Comparison of ENCODE assay signal across 21 cellular contexts in genomic region chr13:25494708-25495411, GRCh38.
DNase-seq lines count a peak whose midpoint lies in the region; ATAC-seq and TF ChIP-seq lines count a peak whose summit lies in the region.
"Had no signal": no experiment of that assay in that cellular context is flagged by ENCODE, and none has a peak within 500 bp of the region (broad histone marks: within the 10 kb centered on the region; RNA-seq: fewer than 3 reads in every experiment).

No MANE protein-coding gene starts in this region.

- no peaks in the 10 kb centered on the region for H3K9me2 ChIP-seq in GM23338 (ENCODE audit: insufficient read depth)

- no peak overlapping the region for H3K27ac ChIP-seq in GM23338 (ENCODE audit: low read depth)
- no peak overlapping the region for H3K27ac ChIP-seq in ascending aorta
- H3K27ac ChIP-seq: right atrium auricular region, stomach had no signal

- peaks cover 19% of the 10 kb centered on the region for H3K4me1 Mint-ChIP-seq in GM23338
- H3K4me1 Mint-ChIP-seq: activated naive CD4-positive, alpha-beta T cell treated with anti-CD3 and anti-CD28 coated beads, Interleukin-2, amount 10 ng/mL, durations not matched to agents 7 days and 5 days; naive thymus-derived CD4-positive, alpha-beta T cell had no signal

- no peaks in the 10 kb centered on the region for H3K27me3 Mint-ChIP-seq in GM23338 (ENCODE audit: insufficient read depth, low read depth, poor library complexity)

- DNase-seq in GM23338 (ENCODE audit: low spot score) (no peak), NCI-H2029 treated with DMSO at 0.1 percent for 48 hours (lab: John Stamatoyannopoulos, UW) (peak; percentile 83), NCI-H748 treated with DMSO at 0.1 percent for 48 hours (lab: John Stamatoyannopoulos, UW) (peak; percentile 91), epithelial cell of proximal tubule (ENCODE audit: low read depth) (no peak), cortex of kidney (lab: John Stamatoyannopoulos, UW) (no peak), ascending aorta (ENCODE audit: low spot score in 2 of 2) (no peak), kidney tubule cell (ENCODE audit: low spot score) (no peak)
- DNase-seq: activated CD8-positive, alpha-beta T cell treated with anti-CD3 and anti-CD28 coated beads for 36 hours; activated naive CD4-positive, alpha-beta T cell treated with anti-CD3 and anti-CD28 coated beads, Interleukin-2, amount 10 ng/mL, durations not matched to agents 7 days and 5 days; activated T-cell treated with anti-CD3 and anti-CD28 coated beads, Interleukin-2, amount 50 U/mL, for 1 hour; AML-193; aorta; effector CD4-positive, alpha-beta T cell; naive thymus-derived CD4-positive, alpha-beta T cell; NCI-H2171; stomach; T-helper 9 cell had no signal

- H3K4me2 ChIP-seq in GM23338 = no peak overlapping the region

- H3K4me1 ChIP-seq in GM23338 (ENCODE audit: insufficient read depth) (no peaks in the 10 kb centered on the region), ascending aorta (no peaks in the 10 kb centered on the region)
- H3K4me1 ChIP-seq: right atrium auricular region, stomach had no signal

- H3K4me3 ChIP-seq in GM23338 (no peak overlapping the region), epithelial cell of proximal tubule (ENCODE audit: low read depth, low read length) (no peak overlapping the region), ascending aorta (no peak overlapping the region)
- H3K4me3 ChIP-seq: right atrium auricular region, stomach had no signal

- no peaks in the 10 kb centered on the region for H3K36me3 Mint-ChIP-seq in GM23338 (ENCODE audit: low read depth)
- H3K36me3 Mint-ChIP-seq: activated naive CD4-positive, alpha-beta T cell treated with anti-CD3 and anti-CD28 coated beads, Interleukin-2, amount 10 ng/mL, durations not matched to agents 7 days and 5 days; naive thymus-derived CD4-positive, alpha-beta T cell; type B pancreatic cell had no signal

- no peaks in the 10 kb centered on the region for H4K20me1 ChIP-seq in GM23338 (replicated peaks; ENCODE audit: insufficient read depth)

- no peaks in the 10 kb centered on the region for H3K79me2 ChIP-seq in GM23338 (replicated peaks; ENCODE audit: insufficient read depth)

- no peaks in the 10 kb centered on the region for H3F3A ChIP-seq in GM23338 (replicated peaks; ENCODE audit: low read depth)

- no peak overlapping the region for H2AFZ ChIP-seq in GM23338

- no peaks in the 10 kb centered on the region for H3K36me3 ChIP-seq in GM23338 (ENCODE audit: insufficient read depth)
- H3K36me3 ChIP-seq in ascending aorta = no peaks in the 10 kb centered on the region
- H3K36me3 ChIP-seq: right atrium auricular region, stomach had no signal

- no peaks in the 10 kb centered on the region for H3K27me3 ChIP-seq in GM23338 (ENCODE audit: insufficient read depth)
- no peaks in the 10 kb centered on the region for H3K27me3 ChIP-seq in ascending aorta
- H3K27me3 ChIP-seq: right atrium auricular region had no signal

- H3K4me3 Mint-ChIP-seq in GM23338 = no peak overlapping the region
- H3K4me3 Mint-ChIP-seq: activated CD8-positive, alpha-beta T cell treated with anti-CD3 and anti-CD28 coated beads for 36 hours; activated naive CD4-positive, alpha-beta T cell treated with anti-CD3 and anti-CD28 coated beads, Interleukin-2, amount 10 ng/mL, durations not matched to agents 7 days and 5 days; naive thymus-derived CD4-positive, alpha-beta T cell; type B pancreatic cell had no signal

- TF ChIP-seq CTCF in GM23338 (conservative IDR thresholded peaks at IDR 0.05; ENCODE audit: low read depth in 2 of 2) = 0 out of 4 replicates have a peak, but pooled peaks of 1 of the 2 experiments have one; percentile 8
- peak; percentile 8 for TF ChIP-seq CTCF in epithelial cell of proximal tubule (conservative IDR thresholded peaks at IDR 0.05; ENCODE audit: low read depth, low read length)
- TF ChIP-seq CTCF in ascending aorta (IDR thresholded peaks at IDR 0.05) = no peak

- H3K27ac Mint-ChIP-seq in GM23338 = no peak overlapping the region; the same call in 1 of the 2 replicates
- H3K27ac Mint-ChIP-seq: activated CD8-positive, alpha-beta T cell treated with anti-CD3 and anti-CD28 coated beads for 36 hours; activated naive CD4-positive, alpha-beta T cell treated with anti-CD3 and anti-CD28 coated beads, Interleukin-2, amount 10 ng/mL, durations not matched to agents 7 days and 5 days; naive thymus-derived CD4-positive, alpha-beta T cell; type B pancreatic cell had no signal

- H3K9me3 ChIP-seq in ascending aorta = no peaks in the 10 kb centered on the region
- H3K9me3 ChIP-seq: right atrium auricular region had no signal

- ATAC-seq in GM23338 = peak; percentile 33; the same call in 2 of the 3 replicates
- ATAC-seq: activated CD4-positive, CD25-positive, alpha-beta regulatory T cell treated with anti-CD3 and anti-CD28 coated beads, Interleukin-2, amount 50 U/mL, for 24 hours; activated CD8-positive, alpha-beta T cell treated with anti-CD3 and anti-CD28 coated beads for 36 hours; HepG2; naive thymus-derived CD4-positive, alpha-beta T cell had no signal

- H3K9me3 Mint-ChIP-seq in GM23338 = no peaks in the 10 kb centered on the region
- H3K9me3 Mint-ChIP-seq: activated CD8-positive, alpha-beta T cell treated with anti-CD3 and anti-CD28 coated beads for 36 hours; activated naive CD4-positive, alpha-beta T cell treated with anti-CD3 and anti-CD28 coated beads, Interleukin-2, amount 10 ng/mL, durations not matched to agents 7 days and 5 days; naive thymus-derived CD4-positive, alpha-beta T cell; type B pancreatic cell had no signal

- intact Hi-C loops in ascending aorta (cut with DNase I) = no loop called here

TF ChIP-seq in GM23338, 12 proteins besides CTCF, POLR2A, EP300 and RAD21:
- TF ChIP-seq POLR2AphosphoS5 (IDR thresholded peaks at IDR 0.05; ENCODE audit: low read depth) = no peak
- TF ChIP-seq STAT1 (IDR thresholded peaks at IDR 0.05; ENCODE audit: unreplicated experiment) = no peak
TF ChIP-seq in GM23338: peak in this region for 0.

Comparison
In these comparisons a context has a peak if more than half of its experiments do, and no peak if none do; other contexts are left out.
1. DNase-seq: peak in NCI-H2029 treated with DMSO at 0.1 percent for 48 hours (single experiment) and NCI-H748 treated with DMSO at 0.1 percent for 48 hours (single experiment); none in GM23338 (single experiment), epithelial cell of proximal tubule (single experiment), cortex of kidney (single experiment), ascending aorta (0 of 2) and kidney tubule cell (single experiment).